Comparison of ENCODE assay signal across 8 cellular contexts in the genomic region with DNA sequence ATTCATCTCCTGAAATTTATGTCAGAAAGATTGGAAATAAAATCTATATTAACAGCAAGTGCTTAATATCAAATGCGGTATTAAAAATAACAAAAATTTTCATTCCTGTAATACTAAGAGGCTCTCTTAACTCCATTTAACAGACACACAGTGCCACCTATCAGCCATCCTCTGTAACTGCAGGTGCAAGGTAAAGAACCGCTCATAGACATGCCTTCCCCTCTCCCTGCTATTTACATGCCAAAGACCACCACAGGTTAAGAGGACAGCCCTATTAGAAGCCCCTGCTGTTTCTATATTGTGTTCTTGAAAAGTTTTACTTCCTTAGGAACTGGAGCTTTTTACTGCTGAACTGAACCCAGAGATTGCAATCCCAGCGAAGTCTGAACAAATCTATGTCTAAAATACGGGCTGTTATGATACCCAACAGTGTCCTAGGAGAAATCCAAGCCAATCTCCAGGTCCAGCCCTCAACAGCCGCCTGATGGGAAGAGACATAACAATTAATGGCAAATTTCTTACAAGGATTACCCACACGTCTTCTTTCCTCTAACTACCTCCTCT. TPM values are rescaled to one million over a fixed set of nuclear protein-coding genes. Genes with fewer than 3 reads are reported as not detected.
DNase-seq lines count a peak whose midpoint lies in the region; ATAC-seq, FAIRE-seq and TF ChIP-seq lines count a peak whose summit lies in the region.
"Not testable (repeated sequence)": the region's sequence is repeated elsewhere in the genome, so short reads cannot be mapped to it uniquely, and the experiment has no call there.

No MANE protein-coding gene starts in this region.

- peak; percentile 78 for FAIRE-seq in A204.1 (lab: Jason Lieb, UNC)

- H3K4me2 ChIP-seq in parathyroid adenoma (ENCODE audit: low read length) = not testable (repeated sequence)

- CTCF ChIA-PET in activated B cell treated with CpG ODN at 0.5 μM for 24 hours (lab: Charles Lee) = not testable (repeated sequence)

- not testable (repeated sequence) for H3K27me3 Mint-ChIP-seq in activated B cell treated with CpG ODN at 0.5 μM for 24 hours; central memory CD8-positive, alpha-beta T cell

- ATAC-seq in HG03175 (IDR thresholded peaks at IDR 0.05; ENCODE audit: unreplicated experiment) (peak; percentile 55), activated B cell treated with CpG ODN at 0.5 μM for 24 hours (ENCODE audit: low read depth) (peak; percentile 75)
- ATAC-seq in central memory CD8-positive, alpha-beta T cell (replicated peaks; ENCODE audit: extremely low read depth, poor library complexity, severe bottlenecking) = peak; percentile 40

- not testable (repeated sequence) for H3K4me3 Mint-ChIP-seq in activated B cell treated with CpG ODN at 0.5 μM for 24 hours; central memory CD8-positive, alpha-beta T cell

- H3K4me1 Mint-ChIP-seq in activated B cell treated with CpG ODN at 0.5 μM for 24 hours; central memory CD8-positive, alpha-beta T cell: not testable (repeated sequence)

- intact Hi-C loops in activated B cell treated with CpG ODN at 0.5 μM for 24 hours (cut with micrococcal nuclease) = loop anchor here (1.0 to 10.0 kb wide), 2 partner anchors 469 to 1271 kb away; no protein-coding TSS in a partner anchor

- H3K79me2 ChIP-seq in parathyroid adenoma = not testable (repeated sequence)

- H2AFZ ChIP-seq in parathyroid adenoma = not testable (repeated sequence)

- not testable (repeated sequence) for H3K9me3 Mint-ChIP-seq in activated B cell treated with CpG ODN at 0.5 μM for 24 hours; central memory CD8-positive, alpha-beta T cell

- H3K27ac Mint-ChIP-seq in activated B cell treated with CpG ODN at 0.5 μM for 24 hours; central memory CD8-positive, alpha-beta T cell (ENCODE audit: low read depth): not testable (repeated sequence)

- not testable (repeated sequence) for H3K9me3 ChIP-seq in right atrium auricular region; parathyroid adenoma (ENCODE audit: control insufficient read depth, low read length)

- not testable (repeated sequence) for H3K4me1 ChIP-seq in right atrium auricular region, parathyroid adenoma

- H3K9ac ChIP-seq in parathyroid adenoma = not testable (repeated sequence)

- not testable (repeated sequence) for H3K27me3 ChIP-seq in GM06990 (replicated peaks; ENCODE audit: control insufficient read depth, insufficient read depth, low read length); right atrium auricular region; parathyroid adenoma (ENCODE audit: control insufficient read depth, insufficient read depth, low read length)

- not testable (repeated sequence) for H3K27ac ChIP-seq in right atrium auricular region, parathyroid adenoma

- not testable (repeated sequence) for H3K36me3 ChIP-seq in GM06990 (ENCODE audit: control insufficient read depth, insufficient read depth, low read length); right atrium auricular region; parathyroid adenoma (ENCODE audit: control insufficient read depth, insufficient read depth, low read length)

- H3K4me3 ChIP-seq in GM06990 (replicated peaks; ENCODE audit: low read depth, low read length); right atrium auricular region; parathyroid adenoma (ENCODE audit: low read depth, low read length): not testable (repeated sequence)

- POLR2A ChIA-PET in activated B cell treated with CpG ODN at 0.5 μM for 24 hours (lab: Charles Lee) = not testable (repeated sequence)

- peak; percentile 48 for TF ChIP-seq CTCF in GM06990 (IDR thresholded peaks at IDR 0.05; ENCODE audit: insufficient read depth, low read length, poor library complexity, severe bottlenecking)
- TF ChIP-seq CTCF in activated B cell treated with CpG ODN at 0.5 μM for 24 hours (IDR thresholded peaks at IDR 0.05) = peak; percentile 86
- peak; percentile 77 to 81 for TF ChIP-seq CTCF in right atrium auricular region (IDR thresholded peaks at IDR 0.05)
- peak; percentile 79 for TF ChIP-seq CTCF in parathyroid adenoma (IDR thresholded peaks at IDR 0.05)

- not testable (repeated sequence) for H3K36me3 Mint-ChIP-seq in activated B cell treated with CpG ODN at 0.5 μM for 24 hours (ENCODE audit: low read depth); central memory CD8-positive, alpha-beta T cell (ENCODE audit: insufficient read depth)

- not testable (repeated sequence) for DNase-seq in GM06990 (ENCODE audit: extremely low read depth, insufficient read length); activated B cell treated with CpG ODN at 0.5 μM for 24 hours; right atrium auricular region (ENCODE audit: low spot score)
- peak; percentile 10 for DNase-seq in NCI-H345 treated with DMSO at 0.1 percent for 48 hours (lab: John Stamatoyannopoulos, UW; ENCODE audit: unreplicated experiment)
- peak in 1 of 2 donors; percentile 27 for DNase-seq in central memory CD8-positive, alpha-beta T cell (ENCODE audit: low spot score in 2 of 2)

RNA-seq across cellular contexts. Expression of gene LRRC61, which starts 46.9 kb away (rescaled TPM):
- total RNA-seq in activated B cell treated with CpG ODN at 0.5 μM for 24 hours (10.7 and 11.0 TPM in 2 replicates), right atrium auricular region (1 to 10 TPM; 9.7 to 9.8 TPM)

RNA-seq across cellular contexts. Expression of gene ACTR3C, which starts 47.1 kb away (rescaled TPM):
- 10.1 and 14.3 TPM in 2 replicates for total RNA-seq in activated B cell treated with CpG ODN at 0.5 μM for 24 hours
- total RNA-seq in right atrium auricular region = 1 to 10 TPM; 3.2 to 4.1 TPM
